In the genomic region with DNA sequence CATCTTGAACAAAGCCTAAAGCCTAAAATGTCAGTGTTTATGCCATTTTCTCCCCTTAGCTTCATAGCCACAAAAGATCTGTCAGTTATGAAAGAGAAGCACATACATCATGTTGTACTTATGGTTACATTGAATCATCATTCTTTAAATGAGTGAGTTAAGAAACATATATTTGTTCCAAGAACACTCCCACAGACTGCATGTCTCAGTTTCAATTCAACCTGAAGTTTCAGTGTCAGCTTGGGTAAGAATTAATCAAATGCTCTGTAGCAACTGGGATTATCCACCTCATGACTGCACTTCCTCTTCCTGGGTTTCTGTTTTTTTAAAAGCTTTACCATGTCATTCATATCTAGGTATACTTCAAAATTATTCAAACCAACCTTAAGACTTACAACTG, we compare ENCODE assay signal across 10 cellular contexts. TPM values are rescaled to one million over a fixed set of nuclear protein-coding genes. Genes with fewer than 3 reads are reported as not detected.
DNase-seq lines count a peak whose midpoint lies in the region; ATAC-seq lines count a peak whose summit lies in the region.
"Had no signal": no experiment of that assay in that cellular context is flagged by ENCODE, and none has a peak within 500 bp of the region (broad histone marks: within the 10 kb centered on the region; RNA-seq: fewer than 3 reads in every experiment).

No MANE protein-coding gene starts in this region.

- peaks cover 2% of the 10 kb centered on the region for H3K36me3 Mint-ChIP-seq in activated CD4-positive, alpha-beta memory T cell treated with anti-CD3 and anti-CD28 coated beads, Interleukin-2, amount 10 ng/mL, durations not matched to agents 7 days and 5 days (ENCODE audit: low read depth)

- H3K27ac Mint-ChIP-seq in activated CD4-positive, alpha-beta memory T cell treated with anti-CD3 and anti-CD28 coated beads, Interleukin-2, amount 10 ng/mL, durations not matched to agents 7 days and 5 days, result peak overlapping the region; percentile 61

- intact Hi-C loops in left ventricle myocardium superior (cut with micrococcal nuclease), result no loop called here

- no peak for DNase-seq in activated CD4-positive, alpha-beta memory T cell treated with anti-CD3 and anti-CD28 coated beads, Interleukin-2, amount 10 ng/mL, durations not matched to agents 7 days and 5 days
- DNase-seq in Ammon's horn (ENCODE audit: low spot score) (no peak), HuH-7 (ENCODE audit: low spot score) (no peak), left ventricle myocardium superior (no peak), NCI-H1436 treated with DMSO at 0.1 percent for 48 hours (lab: John Stamatoyannopoulos, UW) (no peak)
- DNase-seq: heart left ventricle had no signal

- POLR2A ChIA-PET in activated CD4-positive, alpha-beta memory T cell treated with anti-CD3 and anti-CD28 coated beads, Interleukin-2, amount 10 ng/mL, durations not matched to agents 7 days and 5 days (lab: Charles Lee), result no interaction called here

- no peaks in the 10 kb centered on the region for H3K27me3 Mint-ChIP-seq in activated CD4-positive, alpha-beta memory T cell treated with anti-CD3 and anti-CD28 coated beads, Interleukin-2, amount 10 ng/mL, durations not matched to agents 7 days and 5 days

- CTCF ChIA-PET in activated CD4-positive, alpha-beta memory T cell treated with anti-CD3 and anti-CD28 coated beads, Interleukin-2, amount 10 ng/mL, durations not matched to agents 7 days and 5 days (lab: Charles Lee), result interaction anchor here (1.4 kb wide), 1 partner anchor 22 kb away, joined by 4 read pairs; no protein-coding TSS in a partner anchor

- no peak overlapping the region for H3K4me3 Mint-ChIP-seq in activated CD4-positive, alpha-beta memory T cell treated with anti-CD3 and anti-CD28 coated beads, Interleukin-2, amount 10 ng/mL, durations not matched to agents 7 days and 5 days

- no peaks in the 10 kb centered on the region for H3K9me3 Mint-ChIP-seq in activated CD4-positive, alpha-beta memory T cell treated with anti-CD3 and anti-CD28 coated beads, Interleukin-2, amount 10 ng/mL, durations not matched to agents 7 days and 5 days

- ATAC-seq in GM18502 (IDR thresholded peaks at IDR 0.05; ENCODE audit: poor library complexity, unreplicated experiment) (peak; percentile 87), GM19455 (IDR thresholded peaks at IDR 0.05; ENCODE audit: unreplicated experiment) (peak; percentile 69), HG03045 (IDR thresholded peaks at IDR 0.05; ENCODE audit: unreplicated experiment) (peak; percentile 82), left ventricle myocardium superior (no peak)
- ATAC-seq: heart left ventricle had no signal

- peaks cover 9% of the 10 kb centered on the region for H3K4me1 Mint-ChIP-seq in activated CD4-positive, alpha-beta memory T cell treated with anti-CD3 and anti-CD28 coated beads, Interleukin-2, amount 10 ng/mL, durations not matched to agents 7 days and 5 days

RNA-seq across cellular contexts. Expression of a gene that starts 3.9 kb away (rescaled TPM):
- total RNA-seq in activated CD4-positive, alpha-beta memory T cell treated with anti-CD3 and anti-CD28 coated beads, Interleukin-2, amount 10 ng/mL, durations not matched to agents 7 days and 5 days, result not detected
- total RNA-seq in left ventricle myocardium superior, result not detected
- total RNA-seq: heart left ventricle, NCI-H460 had no signal
